Comparison of ENCODE assay signal across 22 cellular contexts in genomic region chr6:163863565-163863964, GRCh38.
"Had no signal": no experiment of that assay in that cellular context is flagged by ENCODE, and none has a peak within 500 bp of the region (broad histone marks: within the 10 kb centered on the region; RNA-seq: fewer than 3 reads in every experiment).

No MANE protein-coding gene starts in this region.

- H3K4me1 ChIP-seq: pancreas, stomach, transverse colon had no signal

- H3K9me3 Mint-ChIP-seq: dendritic cell treated with granulocyte-macrophage colony-stimulating factor and Interleukin-4, amounts not matched to agents 40 ng/mL and 50 ng/mL, for 4 days; effector memory CD8-positive, alpha-beta T cell; natural killer cell; neural crest cell had no signal

- ATAC-seq: effector memory CD8-positive, alpha-beta T cell; left lobe of liver; natural killer cell; pancreas; right cardiac atrium had no signal

- H3K4me3 ChIP-seq: esophagus squamous epithelium, pancreas, stomach, thoracic aorta, transverse colon had no signal

- H3K36me3 Mint-ChIP-seq: mesothelial cell of epicardium, natural killer cell had no signal

- H3K9me3 ChIP-seq: esophagus squamous epithelium, pancreas, stomach, thoracic aorta, transverse colon had no signal

- H3K27me3 ChIP-seq: pancreas, transverse colon had no signal

- FAIRE-seq: colon, islet of Langerhans, pancreas, small intestine had no signal

- DNase-seq: effector memory CD8-positive, alpha-beta T cell; esophagus squamous epithelium; foreskin fibroblast; natural killer cell; occipital lobe; pancreas; right cardiac atrium; small intestine; stimulated activated CD4-positive, alpha-beta T cell treated with anti-CD3 and anti-CD28 coated beads, Interleukin-12 subunit alpha, Interleukin-12 subunit beta, amount 100 ng/mL, for 4 hours; stimulated activated naive CD4-positive, alpha-beta T cell; stomach; substantia nigra; transverse colon had no signal

- H3K4me3 Mint-ChIP-seq: dendritic cell treated with granulocyte-macrophage colony-stimulating factor and Interleukin-4, amounts not matched to agents 40 ng/mL and 50 ng/mL, for 4 days; effector memory CD8-positive, alpha-beta T cell; mesothelial cell of epicardium; natural killer cell; neural crest cell had no signal

- H3K27ac Mint-ChIP-seq: dendritic cell treated with granulocyte-macrophage colony-stimulating factor and Interleukin-4, amounts not matched to agents 40 ng/mL and 50 ng/mL, for 4 days; effector memory CD8-positive, alpha-beta T cell; mesothelial cell of epicardium; natural killer cell; progenitor cell of endocrine pancreas had no signal

- H3K36me3 ChIP-seq: esophagus squamous epithelium, pancreas, stomach, thoracic aorta, transverse colon had no signal

- H3K27ac ChIP-seq: epithelial cell of prostate, esophagus squamous epithelium, pancreas, stomach, thoracic aorta, transverse colon had no signal
